1 cellular context compared by ENCODE assay signal in the genomic region with DNA sequence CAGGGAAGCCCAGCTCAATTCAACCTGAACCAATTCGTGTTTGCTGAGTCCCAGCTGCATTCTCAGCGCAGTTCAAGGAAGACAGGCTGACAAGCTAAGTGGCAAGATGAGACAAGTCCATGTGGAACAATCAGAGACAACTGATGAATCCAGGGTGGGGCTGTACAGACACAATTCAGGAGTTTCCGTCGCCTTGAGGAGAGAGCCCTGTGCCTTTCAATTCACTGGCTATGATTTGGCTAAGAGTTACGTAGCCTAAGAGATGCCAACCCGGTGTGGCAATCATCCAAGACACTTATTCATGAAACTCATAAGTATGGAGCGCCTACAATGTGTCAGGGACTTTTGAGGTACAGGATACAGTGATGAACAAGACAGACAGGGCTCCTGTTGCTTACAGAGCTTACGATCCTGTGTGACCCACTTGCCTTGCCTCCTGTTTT.
TF ChIP-seq lines count a peak whose summit lies in the region.

No MANE protein-coding gene starts in this region.

TF ChIP-seq in IMR-90, 13 proteins besides CTCF, POLR2A, EP300 and RAD21:
- TF ChIP-seq CEBPB (IDR thresholded peaks at IDR 0.05; ENCODE audit: low read depth, low read length): no peak
- TF ChIP-seq NFE2L2 (IDR thresholded peaks at IDR 0.05; ENCODE audit: low read depth, low read length): no peak
- no peak for TF ChIP-seq FOS (IDR thresholded peaks at IDR 0.05; ENCODE audit: low read depth, low read length)
- TF ChIP-seq RFX5 (IDR thresholded peaks at IDR 0.05; ENCODE audit: low read depth, low read length): no peak
- no peak for TF ChIP-seq RCOR1 (IDR thresholded peaks at IDR 0.05; ENCODE audit: insufficient replicate concordance, low read length)
- no peak for TF ChIP-seq CHD1 (IDR thresholded peaks at IDR 0.05; ENCODE audit: low read depth, low read length)
- TF ChIP-seq, protein P1, sequence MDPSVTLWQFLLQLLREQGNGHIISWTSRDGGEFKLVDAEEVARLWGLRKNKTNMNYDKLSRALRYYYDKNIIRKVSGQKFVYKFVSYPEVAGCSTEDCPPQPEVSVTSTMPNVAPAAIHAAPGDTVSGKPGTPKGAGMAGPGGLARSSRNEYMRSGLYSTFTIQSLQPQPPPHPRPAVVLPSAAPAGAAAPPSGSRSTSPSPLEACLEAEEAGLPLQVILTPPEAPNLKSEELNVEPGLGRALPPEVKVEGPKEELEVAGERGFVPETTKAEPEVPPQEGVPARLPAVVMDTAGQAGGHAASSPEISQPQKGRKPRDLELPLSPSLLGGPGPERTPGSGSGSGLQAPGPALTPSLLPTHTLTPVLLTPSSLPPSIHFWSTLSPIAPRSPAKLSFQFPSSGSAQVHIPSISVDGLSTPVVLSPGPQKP (IDR thresholded peaks at IDR 0.05; ENCODE audit: borderline replicate concordance, low read depth, low read length): no peak
- TF ChIP-seq, protein P2, sequence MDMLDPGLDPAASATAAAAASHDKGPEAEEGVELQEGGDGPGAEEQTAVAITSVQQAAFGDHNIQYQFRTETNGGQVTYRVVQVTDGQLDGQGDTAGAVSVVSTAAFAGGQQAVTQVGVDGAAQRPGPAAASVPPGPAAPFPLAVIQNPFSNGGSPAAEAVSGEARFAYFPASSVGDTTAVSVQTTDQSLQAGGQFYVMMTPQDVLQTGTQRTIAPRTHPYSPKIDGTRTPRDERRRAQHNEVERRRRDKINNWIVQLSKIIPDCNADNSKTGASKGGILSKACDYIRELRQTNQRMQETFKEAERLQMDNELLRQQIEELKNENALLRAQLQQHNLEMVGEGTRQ (IDR thresholded peaks at IDR 0.05; ENCODE audit: low read depth, low read length): no peak
- no peak for TF ChIP-seq MAFK (IDR thresholded peaks at IDR 0.05; ENCODE audit: low read depth, low read length)
- no peak for TF ChIP-seq SMC3 (IDR thresholded peaks at IDR 0.05; ENCODE audit: low read depth, low read length)
- no peak for TF ChIP-seq BHLHE40 (IDR thresholded peaks at IDR 0.05; ENCODE audit: low read depth, low read length)
- TF ChIP-seq MXI1 (IDR thresholded peaks at IDR 0.05; ENCODE audit: borderline replicate concordance, low read depth, low read length): no peak
- no peak for TF ChIP-seq MAZ (IDR thresholded peaks at IDR 0.05; ENCODE audit: borderline replicate concordance, low read depth, low read length)
